Comparison of ENCODE assay signal across 8 cellular contexts in genomic region chr17:29138184-29138955, GRCh38. TPM values are rescaled to one million over a fixed set of nuclear protein-coding genes. Genes with fewer than 3 reads are reported as not detected.
DNase-seq lines count a peak whose midpoint lies in the region; ATAC-seq lines count a peak whose summit lies in the region.

No MANE protein-coding gene starts in this region.

- DNase-seq in RKO (ENCODE audit: low spot score) = peak; percentile 64
- peak; percentile 51 for DNase-seq in stimulated activated CD4-positive, alpha-beta T cell treated with anti-CD3 and anti-CD28 coated beads, Interleukin-12 subunit alpha, Interleukin-12 subunit beta, amount 100 ng/mL, for 4 hours
- DNase-seq in H4 (ENCODE audit: low spot score) = no peak
- DNase-seq in SJCRH30 = no peak
- DNase-seq in GF-D8 (lab: John Stamatoyannopoulos, UW) = no peak

- ATAC-seq in GM18861 (IDR thresholded peaks at IDR 0.05; ENCODE audit: unreplicated experiment) (peak; percentile 38), GM21717 (IDR thresholded peaks at IDR 0.05; ENCODE audit: unreplicated experiment) (no peak)

- H3K4me1 Mint-ChIP-seq in dendritic cell treated with granulocyte-macrophage colony-stimulating factor and Interleukin-4, amounts not matched to agents 40 ng/mL and 50 ng/mL, for 4 days (ENCODE audit: low read depth) = peaks cover 87% of the 10 kb centered on the region

- peak overlapping the region; percentile 88 for H3K4me3 Mint-ChIP-seq in dendritic cell treated with granulocyte-macrophage colony-stimulating factor and Interleukin-4, amounts not matched to agents 40 ng/mL and 50 ng/mL, for 4 days

- H3K27me3 ChIP-seq in SJCRH30 = no peaks in the 10 kb centered on the region

- intact Hi-C loops in dendritic cell treated with granulocyte-macrophage colony-stimulating factor and Interleukin-4, amounts not matched to agents 40 ng/mL and 50 ng/mL, for 4 days (cut with micrococcal nuclease) = no loop called here

- H3K9me3 ChIP-seq in SJCRH30 (replicated peaks) = no peaks in the 10 kb centered on the region

- no peak overlapping the region for H3K27ac ChIP-seq in SJCRH30

- no peak overlapping the region for H3K4me3 ChIP-seq in SJCRH30

- peak overlapping the region; percentile 95 for H3K27ac Mint-ChIP-seq in dendritic cell treated with granulocyte-macrophage colony-stimulating factor and Interleukin-4, amounts not matched to agents 40 ng/mL and 50 ng/mL, for 4 days

- no peaks in the 10 kb centered on the region for H3K36me3 ChIP-seq in SJCRH30

- H3K9me3 Mint-ChIP-seq in dendritic cell treated with granulocyte-macrophage colony-stimulating factor and Interleukin-4, amounts not matched to agents 40 ng/mL and 50 ng/mL, for 4 days = no peaks in the 10 kb centered on the region

- H3K36me3 Mint-ChIP-seq in dendritic cell treated with granulocyte-macrophage colony-stimulating factor and Interleukin-4, amounts not matched to agents 40 ng/mL and 50 ng/mL, for 4 days (ENCODE audit: low read depth) = peaks cover 57% of the 10 kb centered on the region

- H3K4me1 ChIP-seq in SJCRH30 = peaks cover 40% of the 10 kb centered on the region

- no peaks in the 10 kb centered on the region for H3K27me3 Mint-ChIP-seq in dendritic cell treated with granulocyte-macrophage colony-stimulating factor and Interleukin-4, amounts not matched to agents 40 ng/mL and 50 ng/mL, for 4 days

RNA-seq across cellular contexts. Expression of gene MYO18A, which starts 41.8 kb away (rescaled TPM):
- total RNA-seq in H4 (2014; rRNA removed; shearing (Covaris generic)) = 8.4 and 10.1 TPM in 2 replicates
- 86.9 and 91.9 TPM in 2 replicates for total RNA-seq in SJCRH30 (2014; rRNA removed; shearing (Covaris generic))

Comparison
In these comparisons a context has a peak if more than half of its experiments do, and no peak if none do; other contexts are left out.
1. DNase-seq: peak in RKO (single experiment) and stimulated activated CD4-positive, alpha-beta T cell treated with anti-CD3 and anti-CD28 coated beads, Interleukin-12 subunit alpha, Interleukin-12 subunit beta, amount 100 ng/mL, for 4 hours (single experiment); none in H4 (single experiment), SJCRH30 (0 of 2) and GF-D8 (single experiment).